Comparison of ENCODE assay signal across 8 cellular contexts in the genomic region with DNA sequence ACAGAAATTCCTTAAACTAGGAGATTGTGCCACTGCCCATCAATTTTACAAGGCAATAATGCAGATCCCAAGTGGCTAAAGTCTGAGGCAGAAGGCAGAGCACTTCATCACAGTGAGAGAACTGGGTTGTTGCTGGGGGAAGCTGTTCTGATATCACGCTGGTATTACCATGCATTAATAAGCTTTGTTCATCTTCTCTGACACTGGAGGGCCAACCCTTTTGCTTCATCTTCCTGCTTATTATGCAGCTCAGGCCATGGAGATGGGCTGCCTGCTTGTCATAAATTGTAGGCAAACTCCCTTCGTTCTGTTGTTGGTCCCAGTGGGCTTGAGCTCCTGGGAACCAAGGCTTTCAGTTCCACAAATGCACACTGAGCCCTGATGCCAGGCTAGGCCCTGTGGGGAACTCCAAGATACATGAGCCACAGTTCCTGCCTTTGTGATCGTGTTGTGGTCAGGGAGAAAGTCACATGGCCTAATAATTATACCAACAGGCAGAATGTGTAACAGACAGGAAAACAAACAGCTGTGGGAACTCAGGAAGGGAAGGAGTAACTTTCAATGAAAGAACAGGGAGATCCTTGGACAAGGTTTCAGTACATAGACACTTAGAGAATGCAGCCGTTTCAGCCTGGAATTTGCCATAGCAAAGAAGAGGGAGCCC. TPM values are rescaled to one million over a fixed set of nuclear protein-coding genes. Genes with fewer than 3 reads are reported as not detected.
DNase-seq lines count a peak whose midpoint lies in the region; ATAC-seq, FAIRE-seq and TF ChIP-seq lines count a peak whose summit lies in the region.

No MANE protein-coding gene starts in this region.

- H3K27me3 ChIP-seq in endothelial cell of umbilical vein (ENCODE audit: control insufficient read depth in 2 of 2, insufficient read depth in 2 of 2, low read length in 2 of 2) (no peaks in the 10 kb centered on the region), pancreas (no peaks in the 10 kb centered on the region)

- no peak overlapping the region for H3K4me3 Mint-ChIP-seq in T-cell

- POLR2A ChIA-PET in endothelial cell of umbilical vein (lab: Charles Lee) (interaction anchor here (0.8 to 1.3 kb wide), 2 partner anchors 20 to 50 kb away, joined by 3 read pairs; no protein-coding TSS in a partner anchor), T-cell (lab: Charles Lee) (no interaction called here)

- ATAC-seq in pancreas (peak in 3 of 4 donors; percentile 59 to 80 (median 79)), HG03196 (IDR thresholded peaks at IDR 0.05; ENCODE audit: unreplicated experiment) (no peak), T-cell (replicated peaks in 1 of 4) (no peak)

- H3K36me3 Mint-ChIP-seq in T-cell: no peaks in the 10 kb centered on the region

- DNase-seq in DMS53 treated with DMSO at 0.1 percent for 48 hours (lab: John Stamatoyannopoulos, UW; ENCODE audit: unreplicated experiment): peak; percentile 45
- DNase-seq in NCI-H226: peak; percentile 86
- peak; percentile 99 for DNase-seq in endothelial cell of umbilical vein (ENCODE audit: low read depth, low spot score)
- no peak for DNase-seq in pancreas
- DNase-seq in hypothalamus (lab: John Stamatoyannopoulos, UW): no peak
- DNase-seq in hippocampal formation (lab: John Stamatoyannopoulos, UW): no peak
- no peak for DNase-seq in T-cell

- intact Hi-C loops in endothelial cell of umbilical vein (cut with micrococcal nuclease) (loop anchor here (1.0 to 5.0 kb wide), 2 partner anchors 49 to 631 kb away; partner anchors contain the start of gene BCL2L11), pancreas (cut with DNase I) (no loop called here)

- peaks cover 0 to 3% of the 10 kb centered on the region in 2 donors for H3K27me3 Mint-ChIP-seq in T-cell

- H3K9me3 ChIP-seq in endothelial cell of umbilical vein (replicated peaks; ENCODE audit: control insufficient read depth, insufficient read depth, low read length): no peaks in the 10 kb centered on the region
- no peaks in the 10 kb centered on the region for H3K9me3 ChIP-seq in pancreas

- H3K79me2 ChIP-seq in endothelial cell of umbilical vein (ENCODE audit: control insufficient read depth, insufficient read depth, low read length): no peaks in the 10 kb centered on the region

- H3K4me1 Mint-ChIP-seq in T-cell: no peaks in the 10 kb centered on the region

- peak overlapping the region; percentile 71 for H3K9ac ChIP-seq in endothelial cell of umbilical vein (replicated peaks; ENCODE audit: extremely low read depth, insufficient read depth, low read length)

- H3K36me3 ChIP-seq in endothelial cell of umbilical vein (ENCODE audit: control insufficient read depth in 2 of 2, extremely low read depth in 1 of 2, insufficient read depth in 2 of 2, low read length in 2 of 2): no peaks in the 10 kb centered on the region
- no peaks in the 10 kb centered on the region for H3K36me3 ChIP-seq in pancreas

- CTCF ChIA-PET in endothelial cell of umbilical vein (lab: Charles Lee) (interaction anchor here (0.7 to 1.2 kb wide), 4 partner anchors 12 to 49 kb away, joined by 3 to 5 read pairs (median 4); partner anchors contain the start of gene BCL2L11), T-cell (lab: Charles Lee) (no interaction called here)

- H3K27ac ChIP-seq in endothelial cell of umbilical vein (ENCODE audit: insufficient read depth, low read depth, low read length): peak overlapping the region; percentile 95
- H3K27ac ChIP-seq in pancreas: peak overlapping the region in 2 of 4 donors; percentile 38 to 40

- dilution Hi-C loops in endothelial cell of umbilical vein (cut with MboI; ENCODE audit: extremely low pct_ligation_motif_present, low sequenced_read_pairs): no loop called here

- no peaks in the 10 kb centered on the region for H3K9me1 ChIP-seq in endothelial cell of umbilical vein (replicated peaks; ENCODE audit: control insufficient read depth, extremely low read depth, insufficient read depth, low read length)

- H3K27ac Mint-ChIP-seq in T-cell: no peak overlapping the region

- H2AFZ ChIP-seq in endothelial cell of umbilical vein (ENCODE audit: low read depth, low read length): peak overlapping the region; percentile 13

- WGBS in pancreas, 2 donors: 42 to 53% methylated on average over 4 of the region's 4 CpGs

- H3K4me3 ChIP-seq in endothelial cell of umbilical vein (replicated peaks in 1 of 3; ENCODE audit: insufficient read depth in 1 of 3, low read depth in 1 of 3, low read length in 3 of 3) (peak overlapping the region in 1 of 3 experiments; percentile 15), pancreas (no peak overlapping the region)

- H4K20me1 ChIP-seq in endothelial cell of umbilical vein (replicated peaks; ENCODE audit: control insufficient read depth, extremely low read depth, insufficient read depth, low read length): no peaks in the 10 kb centered on the region

- TSS peak; percentile 82 for BruUV-seq in endothelial cell of umbilical vein (replicated peaks; lab: Mats Ljungman, UMichigan)

- peaks cover 22% of the 10 kb centered on the region for H3K4me1 ChIP-seq in endothelial cell of umbilical vein (ENCODE audit: control insufficient read depth, extremely low read depth, insufficient read depth, low read length)
- no peaks in the 10 kb centered on the region for H3K4me1 ChIP-seq in pancreas

- H3K9me3 Mint-ChIP-seq in T-cell: peaks cover 10 to 25% (median 19%) of the 10 kb centered on the region in 3 donors

- no peak for TF ChIP-seq POLR2A in endothelial cell of umbilical vein (IDR thresholded peaks at IDR 0.05; ENCODE audit: low read depth, low read length)

- H3K4me2 ChIP-seq in endothelial cell of umbilical vein (ENCODE audit: insufficient read depth, low read length): peak overlapping the region; percentile 72

- peak; percentile 99 for FAIRE-seq in endothelial cell of umbilical vein (lab: Jason Lieb, UNC)
- no peak for FAIRE-seq in pancreas (lab: Jason Lieb, UNC)

- TF ChIP-seq CTCF in endothelial cell of umbilical vein (IDR thresholded peaks at IDR 0.05; ENCODE audit: extremely low read depth in 1 of 2, insufficient read depth in 1 of 2, low read depth in 1 of 2, low read length in 2 of 2) (no peak), pancreas (IDR thresholded peaks at IDR 0.05) (no peak)

TF ChIP-seq in endothelial cell of umbilical vein, 7 proteins besides CTCF, POLR2A, EP300 and RAD21:
- TF ChIP-seq MYC (IDR thresholded peaks at IDR 0.05; ENCODE audit: low read depth, low read length): no peak
- TF ChIP-seq JUN (IDR thresholded peaks at IDR 0.05; ENCODE audit: borderline replicate concordance, insufficient read depth, insufficient read length, low read depth): peak; percentile 48
- TF ChIP-seq POLR2AphosphoS5 (IDR thresholded peaks at IDR 0.05; ENCODE audit: insufficient read depth, low read depth, low read length): peak; percentile 31
- peak; percentile 94 for TF ChIP-seq MAX (IDR thresholded peaks at IDR 0.05; ENCODE audit: insufficient read depth, insufficient read length)
- no peak for TF ChIP-seq FOS (IDR thresholded peaks at IDR 0.05; ENCODE audit: borderline replicate concordance, insufficient read depth, low read length)
- TF ChIP-seq EZH2 (IDR thresholded peaks at IDR 0.05; ENCODE audit: borderline replicate concordance, low read depth, low read length, severe bottlenecking): no peak
- no peak for TF ChIP-seq GATA2 (IDR thresholded peaks at IDR 0.05; ENCODE audit: insufficient read depth, insufficient read length, low read depth, low read length)

RNA-seq across cellular contexts. Expression of gene BCL2L11, which starts 49.1 kb away (rescaled TPM):
- 22.2 and 26.6 TPM in 2 replicates for total RNA-seq in endothelial cell of umbilical vein
- polyA plus RNA-seq in endothelial cell of umbilical vein: 12.9 and 21.7 TPM in 2 replicates
- polyA plus RNA-seq in endothelial cell of umbilical vein (2011; cell fraction: cytosol; rRNA removed): 9.2 and 9.7 TPM in 2 replicates
- polyA plus RNA-seq in endothelial cell of umbilical vein (2011; cell fraction: nucleus; rRNA removed): 40.3 and 48.4 TPM in 2 replicates
- polyA plus RNA-seq in endothelial cell of umbilical vein (2012): 4.3 and 7.0 TPM in 2 replicates
- 29.3 and 38.0 TPM in 2 replicates for polyA minus RNA-seq in endothelial cell of umbilical vein
- polyA minus RNA-seq in endothelial cell of umbilical vein (2011; cell fraction: cytosol; rRNA and poly(A)+ RNA removed): 7.2 TPM
- 121 and 193 TPM in 2 replicates for polyA minus RNA-seq in endothelial cell of umbilical vein (2011; cell fraction: nucleus; rRNA and poly(A)+ RNA removed)
- total RNA-seq in pancreas: 10 to 100 TPM in 3 of 6 donors, 1 to 10 TPM in 3; 5.5 to 14.9 (median 10.0) TPM
- polyA plus RNA-seq in pancreas: 1 to 10 TPM; 2.7 to 4.4 TPM
- total RNA-seq in T-cell: 10 to 100 TPM; 24.1 to 47.0 (median 34.6) TPM

Comparison
In these comparisons a context has a peak if more than half of its experiments do, and no peak if none do; other contexts are left out.
1. DNase-seq: peak in DMS53 treated with DMSO at 0.1 percent for 48 hours (single experiment), NCI-H226 (single experiment) and endothelial cell of umbilical vein (single experiment); none in pancreas (0 of 6), hypothalamus (0 of 51), hippocampal formation (0 of 2) and T-cell (0 of 34).
2. ATAC-seq: peak in pancreas (3 of 4); none in HG03196 (single experiment) and T-cell (0 of 4).